In genomic region chr9:92294297-92294676, GRCh38 we compare ENCODE assay signal across 8 cellular contexts. TPM values are rescaled to one million over a fixed set of nuclear protein-coding genes. Genes with fewer than 3 reads are reported as not detected.
DNase-seq lines count a peak whose midpoint lies in the region; ATAC-seq and TF ChIP-seq lines count a peak whose summit lies in the region.

No MANE protein-coding gene starts in this region.

- H3K4me1 ChIP-seq in PC-3 (ENCODE audit: insufficient read depth, low read length): peaks cover 21% of the 10 kb centered on the region
- peaks cover 24% of the 10 kb centered on the region for H3K4me1 ChIP-seq in lower lobe of right lung
- H3K4me1 ChIP-seq in thymus (ENCODE audit: control insufficient read depth, insufficient read depth, low read length): peaks cover 6% of the 10 kb centered on the region

- CTCF ChIA-PET in PC-3 (lab: Charles Lee): no interaction called here

- peak; percentile 9 for DNase-seq in NK-92 treated with Interleukin-12 subunit alpha and Interleukin-12 subunit beta, amount 100 ng/mL, for 24 hours (lab: John Stamatoyannopoulos, UW)
- DNase-seq in NK-92 (lab: John Stamatoyannopoulos, UW; ENCODE audit: unreplicated experiment) (no peak), PC-3 (no peak), cardiac fibroblast (ENCODE audit: low read depth in 2 of 2) (peak; percentile 20 to 32), lower lobe of right lung (peak; percentile 41), GM10266 (ENCODE audit: extremely low spot score) (no peak)

- no peaks in the 10 kb centered on the region for H3K27me3 ChIP-seq in PC-3 (ENCODE audit: low read length)
- no peaks in the 10 kb centered on the region for H3K27me3 ChIP-seq in lower lobe of right lung (ENCODE audit: low read depth)
- H3K27me3 ChIP-seq in thymus (ENCODE audit: control insufficient read depth, insufficient read depth): no peaks in the 10 kb centered on the region

- POLR2A ChIA-PET in PC-3 (lab: Charles Lee; ENCODE audit: unreplicated experiment): no interaction called here

- ATAC-seq in PC-3 (peak; percentile 12), lower lobe of right lung (peak in 1 of 2 donors; percentile 23), GM19395 (IDR thresholded peaks at IDR 0.05; ENCODE audit: unreplicated experiment) (no peak)

- peaks cover 24% of the 10 kb centered on the region for H4K20me1 ChIP-seq in PC-3 (ENCODE audit: low read length)

- H3K9me3 ChIP-seq in PC-3 (ENCODE audit: low read length) (no peaks in the 10 kb centered on the region), lower lobe of right lung (no peaks in the 10 kb centered on the region), thymus (ENCODE audit: control insufficient read depth) (no peaks in the 10 kb centered on the region)

- H3K79me2 ChIP-seq in PC-3 (ENCODE audit: low read length): peaks cover 50% of the 10 kb centered on the region

- no TSS peak for BruUV-seq in PC-3 (replicated peaks; lab: Mats Ljungman, UMichigan)

- TF ChIP-seq CTCF in PC-3 (conservative IDR thresholded peaks at IDR 0.05; ENCODE audit: low read depth, low read length) (no peak), cardiac fibroblast (IDR thresholded peaks at IDR 0.05; ENCODE audit: low read depth, low read length) (no peak), lower lobe of right lung (IDR thresholded peaks at IDR 0.05) (no peak), GM10266 (IDR thresholded peaks at IDR 0.05; ENCODE audit: control insufficient read depth, insufficient read depth, low read depth, missing control alignments) (no peak)

- H3K36me3 ChIP-seq in PC-3 (ENCODE audit: low read depth, low read length): peaks cover 28% of the 10 kb centered on the region; the same call in 1 of the 2 replicates
- H3K36me3 ChIP-seq in lower lobe of right lung: peaks cover 27% of the 10 kb centered on the region
- H3K36me3 ChIP-seq in thymus (ENCODE audit: control insufficient read depth, insufficient read depth): peaks cover 4% of the 10 kb centered on the region

- intact Hi-C loops in PC-3 (cut with micrococcal nuclease): no loop called here
- intact Hi-C loops in lower lobe of right lung (cut with DNase I): no loop called here

- peak overlapping the region; percentile 79 for H3K27ac ChIP-seq in PC-3 (ENCODE audit: low read length)
- peak overlapping the region; percentile 84 for H3K27ac ChIP-seq in lower lobe of right lung
- peak overlapping the region; percentile 47 for H3K27ac ChIP-seq in thymus (ENCODE audit: low read depth)

- H3F3A ChIP-seq in PC-3 (ENCODE audit: low read length, unreplicated experiment): no peaks in the 10 kb centered on the region

- H3K9ac ChIP-seq in PC-3 (ENCODE audit: low read length): peak overlapping the region; percentile 99

- peak overlapping the region; percentile 99 for H3K4me2 ChIP-seq in PC-3 (ENCODE audit: low read length)

- 28% methylated on average over 13 of the region's 13 CpGs for WGBS in thymus

- H2AFZ ChIP-seq in PC-3 (ENCODE audit: low read length): peak overlapping the region; percentile 86; the same call in 1 of the 2 replicates

- H3K4me3 ChIP-seq in PC-3 (ENCODE audit: low read length) (peak overlapping the region; percentile 93), cardiac fibroblast (replicated peaks in 1 of 2; ENCODE audit: low read depth in 2 of 2, low read length in 2 of 2) (peak overlapping the region; percentile 75 to 81), lower lobe of right lung (peak overlapping the region; percentile 77), thymus (ENCODE audit: low read length) (peak overlapping the region; percentile 89)

- H3K9me2 ChIP-seq in PC-3 (replicated peaks; ENCODE audit: low read length): no peaks in the 10 kb centered on the region

RNA-seq across cellular contexts. Expression of gene IARS1, which starts 0.8 kb away (rescaled TPM):
- total RNA-seq in PC-3 (2014; rRNA removed) (128 and 148 TPM in 2 replicates), lower lobe of right lung (74.2 TPM)
- 30.8 TPM for polyA plus RNA-seq in thymus

RNA-seq across cellular contexts. Expression of gene NOL8, which starts 30.9 kb away (rescaled TPM):
- 21.0 and 22.5 TPM in 2 replicates for total RNA-seq in PC-3 (2014; rRNA removed)
- 38.5 TPM for total RNA-seq in lower lobe of right lung
- 51.3 TPM for polyA plus RNA-seq in thymus

RNA-seq across cellular contexts. Expression of gene CENPP, which starts 31.5 kb away (rescaled TPM):
- 2.7 and 8.3 TPM in 2 replicates for total RNA-seq in PC-3 (2014; rRNA removed)
- 4.3 TPM for total RNA-seq in lower lobe of right lung
- polyA plus RNA-seq in thymus: 3.9 TPM

Comparison
In these comparisons a context has a peak if more than half of its experiments do, and no peak if none do; other contexts are left out.
1. DNase-seq: peak in NK-92 treated with Interleukin-12 subunit alpha and Interleukin-12 subunit beta, amount 100 ng/mL, for 24 hours (single experiment), cardiac fibroblast (2 of 2) and lower lobe of right lung (single experiment); none in NK-92 (single experiment), PC-3 (single experiment) and GM10266 (single experiment).
2. Peak in every context shown above with its lines, with median percentiles within 50 percentile points of each other: H3K27ac ChIP-seq and H3K4me3 ChIP-seq.